ENCODE assay signal across 1 cellular context in the genomic region with DNA sequence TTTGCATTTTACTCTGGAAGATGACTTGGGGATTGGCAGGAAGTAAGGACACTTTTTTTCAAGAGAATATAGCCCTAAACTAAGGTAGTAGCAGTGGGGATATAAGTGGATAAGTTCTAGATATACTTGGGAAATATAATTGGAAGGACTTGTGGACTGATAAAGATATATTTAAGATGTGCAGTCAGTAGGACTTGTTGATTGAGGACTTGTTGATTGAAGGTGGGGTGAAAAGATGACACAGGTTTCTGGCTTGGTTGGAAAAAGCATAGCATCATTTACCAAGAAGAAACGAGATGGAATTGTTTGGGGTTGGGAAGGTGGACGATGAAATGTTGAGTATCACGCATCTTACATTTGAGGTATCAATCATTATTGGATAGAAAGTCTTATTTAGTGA.
TF ChIP-seq lines count a peak whose summit lies in the region.

No MANE protein-coding gene starts in this region.

TF ChIP-seq in K562, 482 proteins besides CTCF, POLR2A, EP300 and RAD21:
- TF ChIP-seq, protein P1, sequence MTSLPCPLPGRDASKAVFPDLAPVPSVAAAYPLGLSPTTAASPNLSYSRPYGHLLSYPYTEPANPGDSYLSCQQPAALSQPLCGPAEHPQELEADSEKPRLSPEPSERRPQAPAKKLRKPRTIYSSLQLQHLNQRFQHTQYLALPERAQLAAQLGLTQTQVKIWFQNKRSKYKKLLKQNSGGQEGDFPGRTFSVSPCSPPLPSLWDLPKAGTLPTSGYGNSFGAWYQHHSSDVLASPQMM (CRISPR knock-in tag; IDR thresholded peaks at IDR 0.05): no peak
- TF ChIP-seq MEIS2 (IDR thresholded peaks at IDR 0.05; ENCODE audit: partially characterized antibody): peak; percentile 41
